In the genomic region with DNA sequence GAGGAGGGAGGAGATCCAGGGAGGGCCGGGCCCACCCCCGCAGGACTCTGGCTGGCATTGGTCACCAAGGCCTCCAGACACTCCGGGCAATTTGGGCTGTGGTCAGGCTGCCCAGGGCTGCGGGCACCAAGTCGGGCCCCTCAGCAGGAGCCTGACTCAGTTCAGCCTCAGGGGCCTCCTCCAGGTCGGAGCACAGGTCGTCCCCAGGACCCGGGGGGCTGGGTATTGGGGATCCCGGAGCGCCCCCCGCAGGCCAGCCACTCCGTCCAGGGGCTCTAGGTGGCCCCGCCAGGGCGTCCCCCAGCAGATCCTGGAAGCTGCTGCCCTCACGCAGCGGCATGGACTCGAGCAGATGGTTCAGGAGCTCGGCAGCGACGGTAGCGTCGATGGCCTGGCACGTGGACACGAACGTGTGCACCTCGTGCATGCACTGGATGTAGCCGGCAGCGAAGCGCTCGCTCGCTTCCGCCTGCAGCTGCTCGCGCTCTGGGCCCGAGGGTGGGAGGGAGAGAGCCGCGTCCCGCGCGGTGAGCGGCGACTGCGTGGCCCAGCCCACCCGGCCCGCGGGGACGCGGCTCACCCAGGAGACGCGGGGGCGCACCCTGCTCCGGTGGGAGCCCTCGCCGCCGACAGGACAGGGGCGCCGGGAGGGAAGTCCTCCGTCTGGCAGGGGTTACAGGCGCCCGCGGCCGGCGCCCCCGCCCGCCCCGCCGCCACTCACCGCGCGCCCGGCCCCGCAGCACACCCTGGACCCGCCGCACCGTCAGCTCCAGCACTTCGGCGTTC, we compare ENCODE assay signal across 1 cellular context.
TF ChIP-seq lines count a peak whose summit lies in the region.

No MANE protein-coding gene starts in this region.

TF ChIP-seq in K562, 482 proteins besides CTCF, POLR2A, EP300 and RAD21 (continued from another document and continues in another):
- TF ChIP-seq, protein P1, sequence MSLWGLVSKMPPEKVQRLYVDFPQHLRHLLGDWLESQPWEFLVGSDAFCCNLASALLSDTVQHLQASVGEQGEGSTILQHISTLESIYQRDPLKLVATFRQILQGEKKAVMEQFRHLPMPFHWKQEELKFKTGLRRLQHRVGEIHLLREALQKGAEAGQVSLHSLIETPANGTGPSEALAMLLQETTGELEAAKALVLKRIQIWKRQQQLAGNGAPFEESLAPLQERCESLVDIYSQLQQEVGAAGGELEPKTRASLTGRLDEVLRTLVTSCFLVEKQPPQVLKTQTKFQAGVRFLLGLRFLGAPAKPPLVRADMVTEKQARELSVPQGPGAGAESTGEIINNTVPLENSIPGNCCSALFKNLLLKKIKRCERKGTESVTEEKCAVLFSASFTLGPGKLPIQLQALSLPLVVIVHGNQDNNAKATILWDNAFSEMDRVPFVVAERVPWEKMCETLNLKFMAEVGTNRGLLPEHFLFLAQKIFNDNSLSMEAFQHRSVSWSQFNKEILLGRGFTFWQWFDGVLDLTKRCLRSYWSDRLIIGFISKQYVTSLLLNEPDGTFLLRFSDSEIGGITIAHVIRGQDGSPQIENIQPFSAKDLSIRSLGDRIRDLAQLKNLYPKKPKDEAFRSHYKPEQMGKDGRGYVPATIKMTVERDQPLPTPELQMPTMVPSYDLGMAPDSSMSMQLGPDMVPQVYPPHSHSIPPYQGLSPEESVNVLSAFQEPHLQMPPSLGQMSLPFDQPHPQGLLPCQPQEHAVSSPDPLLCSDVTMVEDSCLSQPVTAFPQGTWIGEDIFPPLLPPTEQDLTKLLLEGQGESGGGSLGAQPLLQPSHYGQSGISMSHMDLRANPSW (CRISPR knock-in tag; IDR thresholded peaks at IDR 0.05): no peak
- peak in 1 of 2 experiments; percentile 97; a peak in 2 of 4 replicates for TF ChIP-seq TEAD1 (CRISPR knock-in tag; IDR thresholded peaks at IDR 0.05)
- TF ChIP-seq RUNX1 (IDR thresholded peaks at IDR 0.05; ENCODE audit: low read depth): no peak
- TF ChIP-seq, protein P2, sequence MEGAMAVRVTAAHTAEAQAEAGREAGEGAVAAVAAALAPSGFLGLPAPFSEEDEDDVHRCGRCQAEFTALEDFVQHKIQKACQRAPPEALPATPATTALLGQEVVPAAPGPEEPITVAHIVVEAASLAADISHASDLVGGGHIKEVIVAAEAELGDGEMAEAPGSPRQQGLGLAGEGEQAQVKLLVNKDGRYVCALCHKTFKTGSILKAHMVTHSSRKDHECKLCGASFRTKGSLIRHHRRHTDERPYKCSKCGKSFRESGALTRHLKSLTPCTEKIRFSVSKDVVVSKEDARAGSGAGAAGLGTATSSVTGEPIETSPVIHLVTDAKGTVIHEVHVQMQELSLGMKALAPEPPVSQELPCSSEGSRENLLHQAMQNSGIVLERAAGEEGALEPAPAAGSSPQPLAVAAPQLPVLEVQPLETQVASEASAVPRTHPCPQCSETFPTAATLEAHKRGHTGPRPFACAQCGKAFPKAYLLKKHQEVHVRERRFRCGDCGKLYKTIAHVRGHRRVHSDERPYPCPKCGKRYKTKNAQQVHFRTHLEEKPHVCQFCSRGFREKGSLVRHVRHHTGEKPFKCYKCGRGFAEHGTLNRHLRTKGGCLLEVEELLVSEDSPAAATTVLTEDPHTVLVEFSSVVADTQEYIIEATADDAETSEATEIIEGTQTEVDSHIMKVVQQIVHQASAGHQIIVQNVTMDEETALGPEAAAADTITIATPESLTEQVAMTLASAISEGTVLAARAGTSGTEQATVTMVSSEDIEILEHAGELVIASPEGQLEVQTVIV (CRISPR knock-in tag; IDR thresholded peaks at IDR 0.05; ENCODE audit: borderline replicate concordance): no peak
- TF ChIP-seq ETV5 (CRISPR knock-in tag; IDR thresholded peaks at IDR 0.05; ENCODE audit: low read depth): peak; percentile 78; the same call in 1 of the 2 replicates
- no peak for TF ChIP-seq GTF2A2 (tag; IDR thresholded peaks at IDR 0.05)
- TF ChIP-seq ETV6 (IDR thresholded peaks at IDR 0.05; ENCODE audit: borderline replicate concordance in 1 of 2, low read depth in 2 of 2, low read length in 1 of 2): no peak
- peak; percentile 97; the same call in 1 of the 2 replicates for TF ChIP-seq ETV6 (CRISPR knock-in tag; IDR thresholded peaks at IDR 0.05; ENCODE audit: borderline replicate concordance)
- TF ChIP-seq, protein P3, sequence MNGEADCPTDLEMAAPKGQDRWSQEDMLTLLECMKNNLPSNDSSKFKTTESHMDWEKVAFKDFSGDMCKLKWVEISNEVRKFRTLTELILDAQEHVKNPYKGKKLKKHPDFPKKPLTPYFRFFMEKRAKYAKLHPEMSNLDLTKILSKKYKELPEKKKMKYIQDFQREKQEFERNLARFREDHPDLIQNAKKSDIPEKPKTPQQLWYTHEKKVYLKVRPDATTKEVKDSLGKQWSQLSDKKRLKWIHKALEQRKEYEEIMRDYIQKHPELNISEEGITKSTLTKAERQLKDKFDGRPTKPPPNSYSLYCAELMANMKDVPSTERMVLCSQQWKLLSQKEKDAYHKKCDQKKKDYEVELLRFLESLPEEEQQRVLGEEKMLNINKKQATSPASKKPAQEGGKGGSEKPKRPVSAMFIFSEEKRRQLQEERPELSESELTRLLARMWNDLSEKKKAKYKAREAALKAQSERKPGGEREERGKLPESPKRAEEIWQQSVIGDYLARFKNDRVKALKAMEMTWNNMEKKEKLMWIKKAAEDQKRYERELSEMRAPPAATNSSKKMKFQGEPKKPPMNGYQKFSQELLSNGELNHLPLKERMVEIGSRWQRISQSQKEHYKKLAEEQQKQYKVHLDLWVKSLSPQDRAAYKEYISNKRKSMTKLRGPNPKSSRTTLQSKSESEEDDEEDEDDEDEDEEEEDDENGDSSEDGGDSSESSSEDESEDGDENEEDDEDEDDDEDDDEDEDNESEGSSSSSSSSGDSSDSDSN (IDR thresholded peaks at IDR 0.05; ENCODE audit: borderline replicate concordance in 1 of 2, low read depth in 2 of 2, low read length in 2 of 2): 0 out of 4 replicates have a peak, but pooled peaks of 1 of the 2 experiments have one; percentile 27
- peak; percentile 61 for TF ChIP-seq ZNF143 (CRISPR knock-in tag; IDR thresholded peaks at IDR 0.05)
- TF ChIP-seq, protein P4, sequence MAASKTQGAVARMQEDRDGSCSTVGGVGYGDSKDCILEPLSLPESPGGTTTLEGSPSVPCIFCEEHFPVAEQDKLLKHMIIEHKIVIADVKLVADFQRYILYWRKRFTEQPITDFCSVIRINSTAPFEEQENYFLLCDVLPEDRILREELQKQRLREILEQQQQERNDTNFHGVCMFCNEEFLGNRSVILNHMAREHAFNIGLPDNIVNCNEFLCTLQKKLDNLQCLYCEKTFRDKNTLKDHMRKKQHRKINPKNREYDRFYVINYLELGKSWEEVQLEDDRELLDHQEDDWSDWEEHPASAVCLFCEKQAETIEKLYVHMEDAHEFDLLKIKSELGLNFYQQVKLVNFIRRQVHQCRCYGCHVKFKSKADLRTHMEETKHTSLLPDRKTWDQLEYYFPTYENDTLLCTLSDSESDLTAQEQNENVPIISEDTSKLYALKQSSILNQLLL (CRISPR knock-in tag; IDR thresholded peaks at IDR 0.05; ENCODE audit: borderline replicate concordance): no peak
- TF ChIP-seq PYGO2 (tag; IDR thresholded peaks at IDR 0.05): no peak
- TF ChIP-seq, protein P5, sequence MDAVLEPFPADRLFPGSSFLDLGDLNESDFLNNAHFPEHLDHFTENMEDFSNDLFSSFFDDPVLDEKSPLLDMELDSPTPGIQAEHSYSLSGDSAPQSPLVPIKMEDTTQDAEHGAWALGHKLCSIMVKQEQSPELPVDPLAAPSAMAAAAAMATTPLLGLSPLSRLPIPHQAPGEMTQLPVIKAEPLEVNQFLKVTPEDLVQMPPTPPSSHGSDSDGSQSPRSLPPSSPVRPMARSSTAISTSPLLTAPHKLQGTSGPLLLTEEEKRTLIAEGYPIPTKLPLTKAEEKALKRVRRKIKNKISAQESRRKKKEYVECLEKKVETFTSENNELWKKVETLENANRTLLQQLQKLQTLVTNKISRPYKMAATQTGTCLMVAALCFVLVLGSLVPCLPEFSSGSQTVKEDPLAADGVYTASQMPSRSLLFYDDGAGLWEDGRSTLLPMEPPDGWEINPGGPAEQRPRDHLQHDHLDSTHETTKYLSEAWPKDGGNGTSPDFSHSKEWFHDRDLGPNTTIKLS (IDR thresholded peaks at IDR 0.05; ENCODE audit: borderline replicate concordance, low read depth): peak; percentile 76; the same call in 1 of the 2 replicates
- no peak for TF ChIP-seq ZNF778 (CRISPR knock-in tag; IDR thresholded peaks at IDR 0.05)
- TF ChIP-seq, protein P6, sequence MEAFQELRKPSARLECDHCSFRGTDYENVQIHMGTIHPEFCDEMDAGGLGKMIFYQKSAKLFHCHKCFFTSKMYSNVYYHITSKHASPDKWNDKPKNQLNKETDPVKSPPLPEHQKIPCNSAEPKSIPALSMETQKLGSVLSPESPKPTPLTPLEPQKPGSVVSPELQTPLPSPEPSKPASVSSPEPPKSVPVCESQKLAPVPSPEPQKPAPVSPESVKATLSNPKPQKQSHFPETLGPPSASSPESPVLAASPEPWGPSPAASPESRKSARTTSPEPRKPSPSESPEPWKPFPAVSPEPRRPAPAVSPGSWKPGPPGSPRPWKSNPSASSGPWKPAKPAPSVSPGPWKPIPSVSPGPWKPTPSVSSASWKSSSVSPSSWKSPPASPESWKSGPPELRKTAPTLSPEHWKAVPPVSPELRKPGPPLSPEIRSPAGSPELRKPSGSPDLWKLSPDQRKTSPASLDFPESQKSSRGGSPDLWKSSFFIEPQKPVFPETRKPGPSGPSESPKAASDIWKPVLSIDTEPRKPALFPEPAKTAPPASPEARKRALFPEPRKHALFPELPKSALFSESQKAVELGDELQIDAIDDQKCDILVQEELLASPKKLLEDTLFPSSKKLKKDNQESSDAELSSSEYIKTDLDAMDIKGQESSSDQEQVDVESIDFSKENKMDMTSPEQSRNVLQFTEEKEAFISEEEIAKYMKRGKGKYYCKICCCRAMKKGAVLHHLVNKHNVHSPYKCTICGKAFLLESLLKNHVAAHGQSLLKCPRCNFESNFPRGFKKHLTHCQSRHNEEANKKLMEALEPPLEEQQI (IDR thresholded peaks at IDR 0.05): no peak
- TF ChIP-seq ZNF668 (CRISPR knock-in tag; IDR thresholded peaks at IDR 0.05): peak; percentile 59; the same call in 1 of the 2 replicates
- no peak for TF ChIP-seq HDAC6 (IDR thresholded peaks at IDR 0.05; ENCODE audit: low read depth, low read length)
- TF ChIP-seq CBX3 (IDR thresholded peaks at IDR 0.05; ENCODE audit: borderline replicate concordance in 1 of 2, low read length in 2 of 2): peak in 1 of 2 experiments; percentile 96; a peak in 2 of 3 replicates
- no peak for TF ChIP-seq GATAD2A (IDR thresholded peaks at IDR 0.05)
- TF ChIP-seq ZBTB1 (CRISPR knock-in tag; IDR thresholded peaks at IDR 0.05; ENCODE audit: borderline replicate concordance, low read depth): peak; percentile 83
- TF ChIP-seq, protein P7, sequence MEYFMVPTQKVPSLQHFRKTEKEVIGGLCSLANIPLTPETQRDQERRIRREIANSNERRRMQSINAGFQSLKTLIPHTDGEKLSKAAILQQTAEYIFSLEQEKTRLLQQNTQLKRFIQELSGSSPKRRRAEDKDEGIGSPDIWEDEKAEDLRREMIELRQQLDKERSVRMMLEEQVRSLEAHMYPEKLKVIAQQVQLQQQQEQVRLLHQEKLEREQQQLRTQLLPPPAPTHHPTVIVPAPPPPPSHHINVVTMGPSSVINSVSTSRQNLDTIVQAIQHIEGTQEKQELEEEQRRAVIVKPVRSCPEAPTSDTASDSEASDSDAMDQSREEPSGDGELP (CRISPR knock-in tag; IDR thresholded peaks at IDR 0.05; ENCODE audit: borderline replicate concordance): peak; percentile 86
- TF ChIP-seq ZNF76 (CRISPR knock-in tag; IDR thresholded peaks at IDR 0.05; ENCODE audit: borderline replicate concordance): peak; percentile 57; the same call in 1 of the 2 replicates
- TF ChIP-seq, protein P8, sequence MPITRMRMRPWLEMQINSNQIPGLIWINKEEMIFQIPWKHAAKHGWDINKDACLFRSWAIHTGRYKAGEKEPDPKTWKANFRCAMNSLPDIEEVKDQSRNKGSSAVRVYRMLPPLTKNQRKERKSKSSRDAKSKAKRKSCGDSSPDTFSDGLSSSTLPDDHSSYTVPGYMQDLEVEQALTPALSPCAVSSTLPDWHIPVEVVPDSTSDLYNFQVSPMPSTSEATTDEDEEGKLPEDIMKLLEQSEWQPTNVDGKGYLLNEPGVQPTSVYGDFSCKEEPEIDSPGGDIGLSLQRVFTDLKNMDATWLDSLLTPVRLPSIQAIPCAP (CRISPR knock-in tag; IDR thresholded peaks at IDR 0.05; ENCODE audit: borderline replicate concordance): peak; percentile 92
- TF ChIP-seq, protein P9, sequence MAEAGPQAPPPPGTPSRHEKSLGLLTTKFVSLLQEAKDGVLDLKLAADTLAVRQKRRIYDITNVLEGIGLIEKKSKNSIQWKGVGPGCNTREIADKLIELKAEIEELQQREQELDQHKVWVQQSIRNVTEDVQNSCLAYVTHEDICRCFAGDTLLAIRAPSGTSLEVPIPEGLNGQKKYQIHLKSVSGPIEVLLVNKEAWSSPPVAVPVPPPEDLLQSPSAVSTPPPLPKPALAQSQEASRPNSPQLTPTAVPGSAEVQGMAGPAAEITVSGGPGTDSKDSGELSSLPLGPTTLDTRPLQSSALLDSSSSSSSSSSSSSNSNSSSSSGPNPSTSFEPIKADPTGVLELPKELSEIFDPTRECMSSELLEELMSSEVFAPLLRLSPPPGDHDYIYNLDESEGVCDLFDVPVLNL (CRISPR knock-in tag; IDR thresholded peaks at IDR 0.05; ENCODE audit: low read depth): peak; percentile 83
- TF ChIP-seq, protein P10, sequence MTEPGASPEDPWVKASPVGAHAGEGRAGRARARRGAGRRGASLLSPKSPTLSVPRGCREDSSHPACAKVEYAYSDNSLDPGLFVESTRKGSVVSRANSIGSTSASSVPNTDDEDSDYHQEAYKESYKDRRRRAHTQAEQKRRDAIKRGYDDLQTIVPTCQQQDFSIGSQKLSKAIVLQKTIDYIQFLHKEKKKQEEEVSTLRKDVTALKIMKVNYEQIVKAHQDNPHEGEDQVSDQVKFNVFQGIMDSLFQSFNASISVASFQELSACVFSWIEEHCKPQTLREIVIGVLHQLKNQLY (CRISPR knock-in tag; conservative IDR thresholded peaks at IDR 0.05): peak in 1 of 2 experiments; percentile 98; a peak in 1 of 4 replicates
- peak; percentile 45; the same call in 1 of the 2 replicates for TF ChIP-seq TEAD4 (IDR thresholded peaks at IDR 0.05; ENCODE audit: low read length)
- TF ChIP-seq TEAD4 (CRISPR knock-in tag; IDR thresholded peaks at IDR 0.05; ENCODE audit: borderline replicate concordance): peak; percentile 97
- no peak for TF ChIP-seq ZSCAN32 (CRISPR knock-in tag; IDR thresholded peaks at IDR 0.05)
- TF ChIP-seq, protein P11, sequence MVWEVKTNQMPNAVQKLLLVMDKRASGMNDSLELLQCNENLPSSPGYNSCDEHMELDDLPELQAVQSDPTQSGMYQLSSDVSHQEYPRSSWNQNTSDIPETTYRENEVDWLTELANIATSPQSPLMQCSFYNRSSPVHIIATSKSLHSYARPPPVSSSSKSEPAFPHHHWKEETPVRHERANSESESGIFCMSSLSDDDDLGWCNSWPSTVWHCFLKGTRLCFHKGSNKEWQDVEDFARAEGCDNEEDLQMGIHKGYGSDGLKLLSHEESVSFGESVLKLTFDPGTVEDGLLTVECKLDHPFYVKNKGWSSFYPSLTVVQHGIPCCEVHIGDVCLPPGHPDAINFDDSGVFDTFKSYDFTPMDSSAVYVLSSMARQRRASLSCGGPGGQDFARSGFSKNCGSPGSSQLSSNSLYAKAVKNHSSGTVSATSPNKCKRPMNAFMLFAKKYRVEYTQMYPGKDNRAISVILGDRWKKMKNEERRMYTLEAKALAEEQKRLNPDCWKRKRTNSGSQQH (CRISPR knock-in tag; IDR thresholded peaks at IDR 0.05): no peak
- no peak for TF ChIP-seq ZNF785 (CRISPR knock-in tag; IDR thresholded peaks at IDR 0.05)
- TF ChIP-seq, protein P12, sequence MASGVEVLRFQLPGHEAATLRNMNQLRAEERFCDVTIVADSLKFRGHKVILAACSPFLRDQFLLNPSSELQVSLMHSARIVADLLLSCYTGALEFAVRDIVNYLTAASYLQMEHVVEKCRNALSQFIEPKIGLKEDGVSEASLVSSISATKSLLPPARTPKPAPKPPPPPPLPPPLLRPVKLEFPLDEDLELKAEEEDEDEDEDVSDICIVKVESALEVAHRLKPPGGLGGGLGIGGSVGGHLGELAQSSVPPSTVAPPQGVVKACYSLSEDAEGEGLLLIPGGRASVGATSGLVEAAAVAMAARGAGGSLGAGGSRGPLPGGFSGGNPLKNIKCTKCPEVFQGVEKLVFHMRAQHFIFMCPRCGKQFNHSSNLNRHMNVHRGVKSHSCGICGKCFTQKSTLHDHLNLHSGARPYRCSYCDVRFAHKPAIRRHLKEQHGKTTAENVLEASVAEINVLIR (CRISPR knock-in tag; IDR thresholded peaks at IDR 0.05): no peak
